In genomic region chr9:84851935-84852585, GRCh38 we compare ENCODE assay signal across 8 cellular contexts.
DNase-seq lines count a peak whose midpoint lies in the region; ATAC-seq and TF ChIP-seq lines count a peak whose summit lies in the region.

No MANE protein-coding gene starts in this region.

- H3K4me1 Mint-ChIP-seq in activated T-helper 2 cell treated with anti-CD3 and anti-CD28 coated beads, Interferon-gamma antibody, Interleukin-2, Interleukin-4, amounts not matched to agents 10 μg/mL and 5 μg/mL and 100 μg/mL, durations not matched to agents 14 hours and 24 hours and 36 hours (ENCODE audit: low read depth), result no peaks in the 10 kb centered on the region

- ATAC-seq in GM19035 (IDR thresholded peaks at IDR 0.05; ENCODE audit: unreplicated experiment), result no peak
- ATAC-seq in stimulated activated naive CD8-positive, alpha-beta T cell treated with anti-CD3 and anti-CD28 coated beads, Interleukin-15, Interleukin-2, amounts not matched to agents 100 U/mL and 50 U/mL, for 24 hours, result no peak

- H3K27me3 Mint-ChIP-seq in activated T-helper 2 cell treated with anti-CD3 and anti-CD28 coated beads, Interferon-gamma antibody, Interleukin-2, Interleukin-4, amounts not matched to agents 10 μg/mL and 5 μg/mL and 100 μg/mL, durations not matched to agents 14 hours and 24 hours and 36 hours (ENCODE audit: low read depth), result no peaks in the 10 kb centered on the region

- H3K4me3 ChIP-seq in mammary epithelial cell (replicated peaks in 1 of 3; ENCODE audit: insufficient read depth in 1 of 3, low read depth in 2 of 3, low read length in 3 of 3) (no peak overlapping the region), kidney epithelial cell (ENCODE audit: low read depth, low read length) (no peak overlapping the region)

- in situ Hi-C loops in ACHN (cut with HindIII; ENCODE audit: low pct_ligation_motif_present, low pct_unique_long_range_greater_than_20kb, low sequenced_read_pairs) (no loop called here), mammary epithelial cell (cut with MboI; ENCODE audit: low sequenced_read_pairs in 2 of 2) (no loop called here), GM13977 (cut with MboI; ENCODE audit: low pct_unique_long_range_greater_than_20kb, low sequenced_read_pairs, unreplicated experiment) (no loop called here)

- no peak overlapping the region for H3K27ac Mint-ChIP-seq in activated T-helper 2 cell treated with anti-CD3 and anti-CD28 coated beads, Interferon-gamma antibody, Interleukin-2, Interleukin-4, amounts not matched to agents 10 μg/mL and 5 μg/mL and 100 μg/mL, durations not matched to agents 14 hours and 24 hours and 36 hours

- CTCF ChIA-PET in mammary epithelial cell (lab: Charles Lee; ENCODE audit: low non-redundant PET), result no interaction called here

- no peaks in the 10 kb centered on the region for H3K36me3 Mint-ChIP-seq in activated T-helper 2 cell treated with anti-CD3 and anti-CD28 coated beads, Interferon-gamma antibody, Interleukin-2, Interleukin-4, amounts not matched to agents 10 μg/mL and 5 μg/mL and 100 μg/mL, durations not matched to agents 14 hours and 24 hours and 36 hours (ENCODE audit: low read depth)

- TF ChIP-seq CTCF in mammary epithelial cell (conservative IDR thresholded peaks at IDR 0.05 in 1 of 2, IDR thresholded peaks at IDR 0.05 in 1 of 2; ENCODE audit: extremely low read depth in 1 of 2, insufficient read depth in 1 of 2, low read depth in 1 of 2, low read length in 2 of 2) (no peak), kidney epithelial cell (IDR thresholded peaks at IDR 0.05; ENCODE audit: insufficient read depth, low read length, poor library complexity, severe bottlenecking) (no peak), GM13977 (IDR thresholded peaks at IDR 0.05; ENCODE audit: extremely low read depth, insufficient read depth, missing control alignments) (no peak)

- no peaks in the 10 kb centered on the region for H3K9me3 ChIP-seq in mammary epithelial cell (replicated peaks; ENCODE audit: insufficient read depth, low read length)

- H3K36me3 ChIP-seq in mammary epithelial cell (ENCODE audit: insufficient read depth, low read length) (no peaks in the 10 kb centered on the region), kidney epithelial cell (ENCODE audit: control insufficient read depth, insufficient read depth, low read length) (no peaks in the 10 kb centered on the region)

- no peaks in the 10 kb centered on the region for H3K9me3 Mint-ChIP-seq in activated T-helper 2 cell treated with anti-CD3 and anti-CD28 coated beads, Interferon-gamma antibody, Interleukin-2, Interleukin-4, amounts not matched to agents 10 μg/mL and 5 μg/mL and 100 μg/mL, durations not matched to agents 14 hours and 24 hours and 36 hours

- no peaks in the 10 kb centered on the region for H3K79me2 ChIP-seq in mammary epithelial cell (ENCODE audit: insufficient read depth, low read length)

- intact Hi-C loops in mammary epithelial cell (cut with micrococcal nuclease), result no loop called here
- intact Hi-C loops in activated T-helper 2 cell treated with anti-CD3 and anti-CD28 coated beads, Interferon-gamma antibody, Interleukin-2, Interleukin-4, amounts not matched to agents 10 μg/mL and 5 μg/mL and 100 μg/mL, durations not matched to agents 14 hours and 24 hours and 36 hours (cut with micrococcal nuclease), result no loop called here

- H3K9ac ChIP-seq in mammary epithelial cell (ENCODE audit: insufficient read depth, low read length), result peak overlapping the region; percentile 37

- H3K27ac ChIP-seq in mammary epithelial cell (ENCODE audit: insufficient read depth, low read depth, low read length), result peak overlapping the region; percentile 84

- H3K4me1 ChIP-seq in mammary epithelial cell (ENCODE audit: insufficient read depth, low read length), result peaks cover 34% of the 10 kb centered on the region

- WGBS in mammary epithelial cell (ENCODE audit: low coverage, missing lambda C conversion rate), result 6% methylated on average over 10 of the region's 10 CpGs

- H4K20me1 ChIP-seq in mammary epithelial cell (ENCODE audit: insufficient read depth, low read length), result no peaks in the 10 kb centered on the region

- dilution Hi-C loops in mammary epithelial cell (cut with HindIII; ENCODE audit: low sequenced_read_pairs), result no loop called here

- no peaks in the 10 kb centered on the region for H3K27me3 ChIP-seq in mammary epithelial cell (ENCODE audit: insufficient read depth, low read length)
- H3K27me3 ChIP-seq in kidney epithelial cell (ENCODE audit: control insufficient read depth, insufficient read depth, low read length), result no peaks in the 10 kb centered on the region

- H3K4me3 Mint-ChIP-seq in activated T-helper 2 cell treated with anti-CD3 and anti-CD28 coated beads, Interferon-gamma antibody, Interleukin-2, Interleukin-4, amounts not matched to agents 10 μg/mL and 5 μg/mL and 100 μg/mL, durations not matched to agents 14 hours and 24 hours and 36 hours (ENCODE audit: low read depth), result no peak overlapping the region

- DNase-seq in ACHN (peak; percentile 91), M059J (ENCODE audit: low read depth) (peak; percentile 95), mammary epithelial cell (peak; percentile 96), kidney epithelial cell (ENCODE audit: low read depth) (peak; percentile 89), GM13977 (ENCODE audit: low spot score) (no peak)
- no peak for DNase-seq in activated T-helper 2 cell treated with anti-CD3 and anti-CD28 coated beads, Interferon-gamma antibody, Interleukin-2, Interleukin-4, amounts not matched to agents 10 μg/mL and 5 μg/mL and 100 μg/mL, durations not matched to agents 14 hours and 24 hours and 36 hours (ENCODE audit: low spot score)
- no peak for DNase-seq in stimulated activated naive CD8-positive, alpha-beta T cell treated with anti-CD3 and anti-CD28 coated beads, Interleukin-15, Interleukin-2, amounts not matched to agents 100 U/mL and 50 U/mL, for 24 hours

- peak overlapping the region; percentile 76 for H3K4me2 ChIP-seq in mammary epithelial cell (ENCODE audit: insufficient read depth, low read depth, low read length)

- no TSS peak for BruUV-seq in mammary epithelial cell (replicated peaks; lab: Mats Ljungman, UMichigan)

- H2AFZ ChIP-seq in mammary epithelial cell (ENCODE audit: low read depth, low read length), result peak overlapping the region; percentile 88

Comparison
In these comparisons a context has a peak if more than half of its experiments do, and no peak if none do; other contexts are left out.
1. DNase-seq: peak in ACHN (single experiment), M059J (single experiment), mammary epithelial cell (single experiment) and kidney epithelial cell (single experiment); none in GM13977 (single experiment), activated T-helper 2 cell treated with anti-CD3 and anti-CD28 coated beads, Interferon-gamma antibody, Interleukin-2, Interleukin-4, amounts not matched to agents 10 μg/mL and 5 μg/mL and 100 μg/mL, durations not matched to agents 14 hours and 24 hours and 36 hours (single experiment) and stimulated activated naive CD8-positive, alpha-beta T cell treated with anti-CD3 and anti-CD28 coated beads, Interleukin-15, Interleukin-2, amounts not matched to agents 100 U/mL and 50 U/mL, for 24 hours (single experiment).